Comparison of ENCODE assay signal across 8 cellular contexts in genomic region chr22:20494978-20495860, GRCh38. TPM values are rescaled to one million over a fixed set of nuclear protein-coding genes. Genes with fewer than 3 reads are reported as not detected.
DNase-seq lines count a peak whose midpoint lies in the region; ATAC-seq, FAIRE-seq and TF ChIP-seq lines count a peak whose summit lies in the region.

KLHL22 (minus strand) TSS chr22:20495795; CDS start chr22:20489211, 6,584 bp downstream.

- H3K27ac Mint-ChIP-seq in astrocyte (ENCODE audit: unreplicated experiment), result peak within 1 kb of the TSS; percentile 89

- peak; percentile 14 for ATAC-seq in GM18508 (IDR thresholded peaks at IDR 0.05; ENCODE audit: insufficient read depth, unreplicated experiment)
- ATAC-seq in HG02943 (IDR thresholded peaks at IDR 0.05; ENCODE audit: low read depth, unreplicated experiment), result peak; percentile 31
- peak; percentile 9 to 34 (median 27) for ATAC-seq in psoas muscle

- H3K9me3 ChIP-seq in NT2/D1 (ENCODE audit: insufficient read depth, low read length) (no peaks in the 10 kb centered on the region), astrocyte (ENCODE audit: insufficient read depth, low read depth, low read length) (no peaks in the 10 kb centered on the region), psoas muscle (no peaks in the 10 kb centered on the region)

- DNase-seq in AG08396 (ENCODE audit: low spot score), result peak; percentile 41
- DNase-seq in NT2/D1 (ENCODE audit: low read depth, low spot score), result no peak
- peak; percentile 29 for DNase-seq in astrocyte (ENCODE audit: low read depth)
- peak; percentile 30 for DNase-seq in hepatic stellate cell (ENCODE audit: low spot score)
- peak in 1 of 2 donors; percentile 66 for DNase-seq in psoas muscle
- DNase-seq in NCI-H1930 (lab: John Stamatoyannopoulos, UW), result no peak

- H3K4me1 Mint-ChIP-seq in astrocyte (ENCODE audit: low read depth, unreplicated experiment), result peaks cover 6% of the 10 kb centered on the region

- peaks cover 6% of the 10 kb centered on the region for H3K36me3 ChIP-seq in NT2/D1 (ENCODE audit: insufficient read depth, insufficient read length, low read length)
- no peaks in the 10 kb centered on the region for H3K36me3 ChIP-seq in astrocyte (ENCODE audit: insufficient read depth, low read length)
- peaks cover 0 to 10% of the 10 kb centered on the region in 2 donors for H3K36me3 ChIP-seq in psoas muscle (ENCODE audit: insufficient read depth in 1 of 2, low read depth in 1 of 2)

- peaks cover 4% of the 10 kb centered on the region for H3K4me1 ChIP-seq in NT2/D1 (ENCODE audit: insufficient read depth, insufficient read length)
- peaks cover 11% of the 10 kb centered on the region for H3K4me1 ChIP-seq in astrocyte (ENCODE audit: insufficient read depth, low read length)
- peaks cover 16% of the 10 kb centered on the region for H3K4me1 ChIP-seq in psoas muscle

- intact Hi-C loops in psoas muscle (cut with DNase I), result loop anchor here in 1 of 2 donors (10.0 kb wide), 1 partner anchor 200 kb away; no protein-coding TSS in a partner anchor

- H4K20me1 ChIP-seq in astrocyte (ENCODE audit: insufficient read depth, low read length), result peaks cover 47% of the 10 kb centered on the region

- H3K27me3 Mint-ChIP-seq in astrocyte (ENCODE audit: low read depth, unreplicated experiment), result no peaks in the 10 kb centered on the region

- WGBS in psoas muscle, 3 donors, result 0 to 1% (median 1%) methylated on average over 52 to 108 of the region's 108 CpGs

- H2AFZ ChIP-seq in astrocyte (ENCODE audit: low read depth, low read length), result peak within 1 kb of the TSS; percentile 97

- H3K79me2 ChIP-seq in astrocyte (ENCODE audit: insufficient read depth, low read length), result peaks cover 46% of the 10 kb centered on the region

- TF ChIP-seq CTCF in astrocyte (IDR thresholded peaks at IDR 0.05; ENCODE audit: insufficient read depth, low read depth, low read length) (no peak), psoas muscle (IDR thresholded peaks at IDR 0.05) (no peak)

- no peaks in the 10 kb centered on the region for H3K9me3 Mint-ChIP-seq in astrocyte (ENCODE audit: unreplicated experiment)

- H3K4me2 ChIP-seq in astrocyte (ENCODE audit: low read length), result peak within 1 kb of the TSS; percentile 100

- no peak for FAIRE-seq in astrocyte (lab: Jason Lieb, UNC)

- H3K27me3 ChIP-seq in NT2/D1 (ENCODE audit: insufficient read depth, insufficient read length), result peaks cover 13% of the 10 kb centered on the region
- H3K27me3 ChIP-seq in astrocyte (ENCODE audit: insufficient read depth, low read length), result no peaks in the 10 kb centered on the region
- no peaks in the 10 kb centered on the region for H3K27me3 ChIP-seq in psoas muscle (ENCODE audit: insufficient read depth in 3 of 3, low read length in 2 of 3)

- H3K9ac ChIP-seq in NT2/D1 (ENCODE audit: insufficient read length, low read depth) (peak within 1 kb of the TSS; percentile 91), astrocyte (ENCODE audit: low read length) (peak within 1 kb of the TSS; percentile 89)

- peak within 1 kb of the TSS; percentile 78 for H3K27ac ChIP-seq in astrocyte (ENCODE audit: low read depth, low read length)
- peak within 1 kb of the TSS; percentile 97 for H3K27ac ChIP-seq in psoas muscle

- no peaks in the 10 kb centered on the region for H3K36me3 Mint-ChIP-seq in astrocyte (ENCODE audit: low read depth, unreplicated experiment)

- H3K4me3 ChIP-seq in NT2/D1 (ENCODE audit: insufficient read length, low read depth) (peak within 1 kb of the TSS; percentile 92), astrocyte (ENCODE audit: insufficient read depth, low read depth, low read length) (peak within 1 kb of the TSS; percentile 69), psoas muscle (peak within 1 kb of the TSS; percentile 90)

- H3K4me3 Mint-ChIP-seq in astrocyte (ENCODE audit: unreplicated experiment), result peak within 1 kb of the TSS; percentile 90

RNA-seq across cellular contexts. Expression of gene KLHL22, which starts in this region (rescaled TPM):
- total RNA-seq in astrocyte (13.7 and 14.0 TPM in 2 replicates), psoas muscle (10 to 100 TPM; 14.6 to 24.3 (median 16.8) TPM)
- 10 to 100 TPM in 1 of 3 donors, 1 to 10 TPM in 2; 8.4 to 13.9 (median 9.2) TPM for polyA plus RNA-seq in psoas muscle

Comparison
In these comparisons a context has a peak if more than half of its experiments do, and no peak if none do; other contexts are left out.
1. DNase-seq: peak in AG08396 (single experiment), astrocyte (single experiment) and hepatic stellate cell (single experiment); none in NT2/D1 (single experiment) and NCI-H1930 (0 of 2).
2. Peak in every context shown above with its lines, with median percentiles within 50 percentile points of each other: ATAC-seq and H3K4me3 ChIP-seq.